In genomic region chr6:15505463-15505918, GRCh38 we compare ENCODE assay signal across 9 cellular contexts.
A peak's percentile ranks its signal among the peaks of the same experiment; 100 is the strongest.
DNase-seq lines count a peak whose midpoint lies in the region; ATAC-seq and TF ChIP-seq lines count a peak whose summit lies in the region.
"Had no signal": no experiment of that assay in that cellular context is flagged by ENCODE, and none has a peak within 500 bp of the region (broad histone marks: within the 10 kb centered on the region; RNA-seq: fewer than 3 reads in every experiment).

No MANE protein-coding gene starts in this region.

- H3K27me3 ChIP-seq in left ventricle myocardium inferior (ENCODE audit: low read depth) (no peaks in the 10 kb centered on the region), esophagus muscularis mucosa (no peaks in the 10 kb centered on the region), neutrophil (no peaks in the 10 kb centered on the region), uterus (no peaks in the 10 kb centered on the region)

- H3K9me3 ChIP-seq in left ventricle myocardium inferior (replicated peaks) (no peaks in the 10 kb centered on the region), esophagus muscularis mucosa (no peaks in the 10 kb centered on the region), neutrophil (no peaks in the 10 kb centered on the region), uterus (no peaks in the 10 kb centered on the region)

- H3K4me3 ChIP-seq in left ventricle myocardium inferior = peak overlapping the region; percentile 57
- peak overlapping the region; percentile 41 to 50 (median 42) for H3K4me3 ChIP-seq in esophagus muscularis mucosa
- no peak overlapping the region for H3K4me3 ChIP-seq in neutrophil (ENCODE audit: low read depth in 1 of 2, low read length in 1 of 2)
- H3K4me3 ChIP-seq in uterus = peak overlapping the region in 1 of 2 donors; percentile 8

- no peak for DNase-seq in left ventricle myocardium inferior
- no peak for DNase-seq in Right ventricle myocardium inferior (ENCODE audit: missing footprints)
- no peak for DNase-seq in esophagus muscularis mucosa (ENCODE audit: extremely low spot score)
- no peak for DNase-seq in uterus
- DNase-seq in HK-2 (ENCODE audit: unreplicated experiment) = no peak
- DNase-seq: NCI-H1436 treated with DMSO at 0.1 percent for 48 hours had no signal

- TF ChIP-seq POLR2A in esophagus muscularis mucosa (IDR thresholded peaks at IDR 0.05; ENCODE audit: low read depth) (no peak), uterus (IDR thresholded peaks at IDR 0.05) (no peak)

- no peak for ATAC-seq in Right ventricle myocardium inferior
- no peak for ATAC-seq in HG03439 (IDR thresholded peaks at IDR 0.05; ENCODE audit: unreplicated experiment)
- ATAC-seq in HG03108 (IDR thresholded peaks at IDR 0.05; ENCODE audit: unreplicated experiment) = no peak

- H3K36me3 ChIP-seq in left ventricle myocardium inferior (peaks cover 41% of the 10 kb centered on the region), esophagus muscularis mucosa (peaks cover 5 to 59% (median 37%) of the 10 kb centered on the region in 4 donors), neutrophil (peaks cover 91% of the 10 kb centered on the region), uterus (no peaks in the 10 kb centered on the region)

- TF ChIP-seq EP300 in esophagus muscularis mucosa (IDR thresholded peaks at IDR 0.05) = no peak

- H3K27ac ChIP-seq in left ventricle myocardium inferior (replicated peaks) = peak overlapping the region; percentile 87
- H3K27ac ChIP-seq in esophagus muscularis mucosa (replicated peaks in 1 of 4) = peak overlapping the region; percentile 73 to 85 (median 76)
- H3K27ac ChIP-seq in neutrophil = peak overlapping the region; percentile 8
- H3K27ac ChIP-seq in uterus = peak overlapping the region; percentile 67 to 84

- H3K4me1 ChIP-seq in left ventricle myocardium inferior = peaks cover 85% of the 10 kb centered on the region
- H3K4me1 ChIP-seq in esophagus muscularis mucosa = peaks cover 43 to 54% (median 48%) of the 10 kb centered on the region in 4 donors
- peaks cover 14 to 15% of the 10 kb centered on the region in 2 experiments for H3K4me1 ChIP-seq in neutrophil (ENCODE audit: control insufficient read depth in 1 of 2, insufficient read depth in 1 of 2, low read depth in 1 of 2, low read length in 1 of 2)
- H3K4me1 ChIP-seq in uterus = peaks cover 0 to 10% of the 10 kb centered on the region in 2 donors

- 75% methylated on average over 14 of the region's 18 CpGs for WGBS in esophagus muscularis mucosa

- intact Hi-C loops in left ventricle myocardium inferior (cut with micrococcal nuclease) (loop anchor here (10.0 kb wide), 1 partner anchor 119 kb away; no protein-coding TSS in a partner anchor), Right ventricle myocardium inferior (cut with DNase I) (loop anchor here (2.0 kb wide), 1 partner anchor 117 kb away; no protein-coding TSS in a partner anchor), esophagus muscularis mucosa (cut with DNase I) (no loop called here), uterus (cut with DNase I; ENCODE audit: low total_unique reads) (no loop called here)

- TF ChIP-seq CTCF in left ventricle myocardium inferior (IDR thresholded peaks at IDR 0.05; ENCODE audit: borderline replicate concordance) (no peak), esophagus muscularis mucosa (IDR thresholded peaks at IDR 0.05) (no peak), neutrophil (IDR thresholded peaks at IDR 0.05) (no peak), uterus (IDR thresholded peaks at IDR 0.05) (no peak)

Comparison
In these comparisons a context has a peak if more than half of its experiments do, and no peak if none do; other contexts are left out.
1. H3K27ac ChIP-seq: peak in every context shown above with its lines; median percentile 87 in left ventricle myocardium inferior; 76 in esophagus muscularis mucosa; 76 in uterus; 8 in neutrophil.
2. H3K4me3 ChIP-seq: peak in left ventricle myocardium inferior (single experiment) and esophagus muscularis mucosa (4 of 4); none in neutrophil (0 of 2).
3. intact Hi-C loops: an anchor here in left ventricle myocardium inferior (10.0 kb wide) and Right ventricle myocardium inferior (2.0 kb wide); none called in esophagus muscularis mucosa and uterus.